9 cellular contexts compared by ENCODE assay signal in the genomic region with DNA sequence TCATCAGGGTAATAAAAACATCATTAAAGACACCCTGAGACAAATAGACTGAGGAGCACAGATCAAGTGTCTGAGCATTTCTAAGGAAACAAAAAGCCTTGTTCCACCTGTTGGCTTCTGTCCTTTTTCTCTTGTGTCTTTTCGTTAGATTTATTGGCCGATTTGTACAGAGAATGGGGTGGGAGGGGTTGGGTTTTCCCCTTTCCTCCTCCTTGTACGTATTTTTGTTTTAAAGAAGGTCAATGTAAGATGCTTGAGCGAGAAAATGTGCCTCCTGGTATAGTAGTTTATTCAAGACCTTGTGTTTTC. TPM values are rescaled to one million over a fixed set of nuclear protein-coding genes. Genes with fewer than 3 reads are reported as not detected.
DNase-seq lines count a peak whose midpoint lies in the region; ATAC-seq and TF ChIP-seq lines count a peak whose summit lies in the region.
"Had no signal": no experiment of that assay in that cellular context is flagged by ENCODE, and none has a peak within 500 bp of the region (broad histone marks: within the 10 kb centered on the region; RNA-seq: fewer than 3 reads in every experiment).

No MANE protein-coding gene starts in this region.

- peaks cover 44% of the 10 kb centered on the region for H3K4me1 ChIP-seq in cardiac muscle cell (ENCODE audit: low read depth)
- H3K4me1 ChIP-seq in upper lobe of left lung = peaks cover 23 to 56% (median 48%) of the 10 kb centered on the region in 4 donors

- TF ChIP-seq CTCF in cardiac muscle cell (IDR thresholded peaks at IDR 0.05; ENCODE audit: low read depth, low read length) (no peak), cardiac fibroblast (IDR thresholded peaks at IDR 0.05; ENCODE audit: low read depth, low read length) (no peak), upper lobe of left lung (IDR thresholded peaks at IDR 0.05) (no peak)

- intact Hi-C loops in cardiac septum (cut with DNase I) = loop anchor here (5.0 kb wide), 1 partner anchor 45 kb away; no protein-coding TSS in a partner anchor

- peak overlapping the region; percentile 94 for H3K27ac ChIP-seq in cardiac muscle cell
- H3K27ac ChIP-seq in upper lobe of left lung = peak overlapping the region in 1 of 4 donors; percentile 90
- H3K27ac ChIP-seq: HL-60 had no signal

- H3K4me3 ChIP-seq in cardiac muscle cell (peak overlapping the region; percentile 90), cardiac fibroblast (replicated peaks in 1 of 2; ENCODE audit: low read depth in 2 of 2, low read length in 2 of 2) (peak overlapping the region; percentile 64 to 69), upper lobe of left lung (peak overlapping the region in 3 of 4 donors; percentile 56 to 67 (median 63))

- ATAC-seq in upper lobe of left lung (ENCODE audit: low FRiP score in 2 of 2) (no peak), GM18505 (IDR thresholded peaks at IDR 0.05; ENCODE audit: unreplicated experiment) (no peak), HG02852 (IDR thresholded peaks at IDR 0.05; ENCODE audit: unreplicated experiment) (no peak)

- DNase-seq in cardiac muscle cell (ENCODE audit: low read depth in 1 of 2, low spot score in 1 of 2) (no peak), cardiac septum (ENCODE audit: low spot score) (no peak), cardiac fibroblast (ENCODE audit: low read depth in 2 of 2) (no peak), medulla oblongata (ENCODE audit: extremely low spot score) (peak; percentile 19), upper lobe of left lung (no peak)
- DNase-seq in activated CD4-positive, alpha-beta T cell treated with anti-CD3 and anti-CD28 coated beads, Interleukin-2, amount 50 U/mL, for 1 hour = no peak

- no peak for TF ChIP-seq POLR2A in upper lobe of left lung (IDR thresholded peaks at IDR 0.05)
- TF ChIP-seq POLR2A in GM18505 (IDR thresholded peaks at IDR 0.05; ENCODE audit: borderline replicate concordance, extremely low read depth, insufficient read depth, insufficient read length) = no peak

- H3K9me3 ChIP-seq in cardiac muscle cell (ENCODE audit: low read depth) (no peaks in the 10 kb centered on the region), upper lobe of left lung (no peaks in the 10 kb centered on the region)

- H3K27me3 ChIP-seq in cardiac muscle cell = no peaks in the 10 kb centered on the region
- H3K27me3 ChIP-seq in upper lobe of left lung = no peaks in the 10 kb centered on the region

- 30 to 32% methylated on average over 4 of the region's 4 CpGs for WGBS in upper lobe of left lung, 2 donors

- H3K36me3 ChIP-seq in cardiac muscle cell = no peaks in the 10 kb centered on the region
- no peaks in the 10 kb centered on the region for H3K36me3 ChIP-seq in upper lobe of left lung

- TF ChIP-seq EP300 in upper lobe of left lung (IDR thresholded peaks at IDR 0.05) = no peak

RNA-seq across cellular contexts. Expression of a gene that starts 1.2 kb away (rescaled TPM):
- total RNA-seq in cardiac muscle cell (27.5 and 34.7 TPM in 2 replicates), cardiac septum (16.1 TPM), upper lobe of left lung (10 to 100 TPM in 5 of 6 donors, 1 to 10 TPM in 1; 8.1 to 24.6 (median 14.6) TPM)
- polyA plus RNA-seq in cardiac muscle cell = 33.0 and 34.5 TPM in 2 replicates
